ENCODE assay signal across 19 cellular contexts in genomic region chr17:64377769-64378282, GRCh38. TPM values are rescaled to one million over a fixed set of nuclear protein-coding genes. Genes with fewer than 3 reads are reported as not detected.
DNase-seq lines count a peak whose midpoint lies in the region; ATAC-seq, FAIRE-seq and TF ChIP-seq lines count a peak whose summit lies in the region.
"Had no signal": no experiment of that assay in that cellular context is flagged by ENCODE, and none has a peak within 500 bp of the region (broad histone marks: within the 10 kb centered on the region; RNA-seq: fewer than 3 reads in every experiment).

No MANE protein-coding gene starts in this region.

- ATAC-seq in HG03135 (IDR thresholded peaks at IDR 0.05; ENCODE audit: unreplicated experiment) (no peak), GM21423 (IDR thresholded peaks at IDR 0.05; ENCODE audit: unreplicated experiment) (no peak)
- ATAC-seq: gastroesophageal sphincter had no signal

- no peak for FAIRE-seq in GM19239 (lab: Jason Lieb, UNC)
- FAIRE-seq: bronchial epithelial cell had no signal

- H3K27ac ChIP-seq in coronary artery = no peak overlapping the region
- H3K27ac ChIP-seq: testis, WERI-Rb-1 had no signal

- no peak for TF ChIP-seq CTCF in coronary artery (IDR thresholded peaks at IDR 0.05)

- no peak overlapping the region for H3K4me3 ChIP-seq in coronary artery
- H3K4me3 ChIP-seq: gastroesophageal sphincter, sigmoid colon, testis had no signal

- DNase-seq in ELR (ENCODE audit: low read depth) (peak; percentile 68), NCI-H524 treated with DMSO at 0.1 percent for 48 hours (lab: John Stamatoyannopoulos, UW) (peak; percentile 77), coronary artery (ENCODE audit: low spot score) (peak; percentile 26), myocyte (ENCODE audit: low read depth) (peak; percentile 82), GM19239 (ENCODE audit: insufficient read length, low spot score) (no peak), putamen (ENCODE audit: low spot score) (no peak)
- DNase-seq: activated naive CD4-positive, alpha-beta T cell treated with anti-CD3 and anti-CD28 coated beads for 36 hours; effector memory CD4-positive, alpha-beta T cell; Kasumi-1; NCI-H1436 treated with DMSO at 0.1 percent for 48 hours; NCI-H510A; sigmoid colon; stimulated activated CD4-positive, alpha-beta T cell treated with anti-CD3 and anti-CD28 coated beads, Interleukin-2, amount 100 ng/mL, for 48 hours; testis; WERI-Rb-1 had no signal

RNA-seq across cellular contexts. Expression of gene PECAM1, which starts 12.8 kb away (rescaled TPM):
- total RNA-seq in myocyte = 0.29 and 3.0 TPM in 2 replicates
- 0.06 TPM for polyA plus RNA-seq in myocyte (2012)

Comparison
In these comparisons a context has a peak if more than half of its experiments do, and no peak if none do; other contexts are left out.
1. DNase-seq: peak in ELR (single experiment), NCI-H524 treated with DMSO at 0.1 percent for 48 hours (single experiment), coronary artery (single experiment) and myocyte (single experiment); none in GM19239 (single experiment) and putamen (single experiment).